Comparison of ENCODE assay signal across 16 cellular contexts in genomic region chrX:21947671-21948070, GRCh38. TPM values are rescaled to one million over a fixed set of nuclear protein-coding genes. Genes with fewer than 3 reads are reported as not detected.
DNase-seq lines count a peak whose midpoint lies in the region; ATAC-seq and TF ChIP-seq lines count a peak whose summit lies in the region.
"Had no signal": no experiment of that assay in that cellular context is flagged by ENCODE, and none has a peak within 500 bp of the region (broad histone marks: within the 10 kb centered on the region; RNA-seq: fewer than 3 reads in every experiment).

No MANE protein-coding gene starts in this region.

- H3K4me1 ChIP-seq in heart left ventricle (peaks cover 0 to 45% (median 13%) of the 10 kb centered on the region in 12 donors), mesodermal cell (ENCODE audit: control insufficient read depth, insufficient read depth, low read length, poor library complexity, severe bottlenecking) (peaks cover 25% of the 10 kb centered on the region), urinary bladder (ENCODE audit: insufficient read depth) (no peaks in the 10 kb centered on the region)

- H3K4me3 ChIP-seq in heart left ventricle (no peak overlapping the region), mesodermal cell (ENCODE audit: extremely low read depth, insufficient read depth, low read length, poor library complexity, severe bottlenecking) (no peak overlapping the region), urinary bladder (ENCODE audit: low read depth, low read length) (no peak overlapping the region)
- H3K4me3 ChIP-seq: dorsolateral prefrontal cortex, tibial nerve had no signal

- peak overlapping the region; percentile 55 for H3K27ac Mint-ChIP-seq in MCF 10A (ENCODE audit: low read depth, unreplicated experiment)

- H3K27me3 Mint-ChIP-seq in MCF 10A (ENCODE audit: insufficient read depth, unreplicated experiment) = peaks cover 27% of the 10 kb centered on the region

- no peaks in the 10 kb centered on the region for H3K9me3 ChIP-seq in heart left ventricle
- H3K9me3 ChIP-seq in mesodermal cell (ENCODE audit: control insufficient read depth, low read length) = no peaks in the 10 kb centered on the region
- H3K9me3 ChIP-seq: neutrophil, tibial nerve had no signal

- TF ChIP-seq CTCF in heart left ventricle (IDR thresholded peaks at IDR 0.05) (no peak), MCF 10A (IDR thresholded peaks at IDR 0.05; ENCODE audit: unreplicated experiment) (no peak)

- POLR2A ChIA-PET in MCF 10A (lab: Yijun Ruan, JAX) = interaction anchor here (2.3 kb wide), 1 partner anchor 21 kb away, joined by 11 read pairs; no protein-coding TSS in a partner anchor

- no peak for TF ChIP-seq POLR2A in heart left ventricle (IDR thresholded peaks at IDR 0.05)

- 48 to 64% (median 53%) methylated on average over 6 of the region's 6 CpGs for WGBS in heart left ventricle, 4 donors
- 40 to 63% methylated on average over 1 to 2 of the region's 6 CpGs for WGBS in mesodermal cell (ENCODE audit: insufficient coverage in 2 of 2), 2 experiments
- WGBS in urinary bladder = 39% methylated on average over 6 of the region's 6 CpGs

- peaks cover 27% of the 10 kb centered on the region for H3K4me1 Mint-ChIP-seq in MCF 10A (ENCODE audit: insufficient read depth, unreplicated experiment)

- H3K36me3 ChIP-seq in heart left ventricle = no peaks in the 10 kb centered on the region
- no peaks in the 10 kb centered on the region for H3K36me3 ChIP-seq in mesodermal cell (ENCODE audit: control insufficient read depth, insufficient read depth, low read length)
- no peaks in the 10 kb centered on the region for H3K36me3 ChIP-seq in urinary bladder (ENCODE audit: insufficient read depth)
- H3K36me3 ChIP-seq: neutrophil, tibial nerve had no signal

- ATAC-seq in heart left ventricle (no peak), Right ventricle myocardium superior (ENCODE audit: poor library complexity) (no peak), GM21786 (IDR thresholded peaks at IDR 0.05; ENCODE audit: unreplicated experiment) (no peak)

- H3K4me3 Mint-ChIP-seq in MCF 10A (ENCODE audit: unreplicated experiment) = peak overlapping the region; percentile 3

- H3K27ac ChIP-seq in heart left ventricle (peak overlapping the region in 7 of 12 donors; percentile 3 to 42 (median 22)), mesodermal cell (ENCODE audit: low read depth, low read length, severe bottlenecking) (peak overlapping the region; percentile 85), urinary bladder (ENCODE audit: low read depth) (peak overlapping the region; percentile 10)

- DNase-seq in heart left ventricle (no peak), Right ventricle myocardium superior (no peak), MCF 10A (ENCODE audit: unreplicated experiment) (no peak)
- DNase-seq in activated CD4-positive, CD25-positive, alpha-beta regulatory T cell treated with anti-CD3 and anti-CD28 coated beads, Interleukin-2, amount 50 U/mL, for 72 hours = no peak
- DNase-seq in stimulated activated CD8-positive, alpha-beta memory T cell treated with anti-CD3 and anti-CD28 coated beads, Interleukin-4, amount 100 ng/mL, for 48 hours = no peak
- DNase-seq: activated CD8-positive, alpha-beta memory T cell treated with anti-CD3 and anti-CD28 coated beads, Interleukin-2, amount 50 U/mL, for 48 hours; anterior cingulate cortex; DMS79 treated with DMSO at 0.1 percent for 48 hours; dorsolateral prefrontal cortex; NCI-H2029 treated with DMSO at 0.1 percent for 48 hours; SHP77 had no signal

- CTCF ChIA-PET in MCF 10A (lab: Yijun Ruan, JAX) = interaction anchor here (1.3 kb wide), 1 partner anchor 37 kb away, joined by 7 read pairs; no protein-coding TSS in a partner anchor

- H3K27me3 ChIP-seq in heart left ventricle = no peaks in the 10 kb centered on the region
- H3K27me3 ChIP-seq: neutrophil, tibial nerve had no signal

- BruUV-seq in MCF 10A (replicated peaks; lab: Mats Ljungman, UMichigan) = no TSS peak

- no peaks in the 10 kb centered on the region for H3K9me3 Mint-ChIP-seq in MCF 10A (ENCODE audit: unreplicated experiment)

- no peaks in the 10 kb centered on the region for H3K36me3 Mint-ChIP-seq in MCF 10A (ENCODE audit: insufficient read depth, unreplicated experiment)

- intact Hi-C loops in heart left ventricle (cut with DNase I) = loop anchor here in 3 of 10 donors (10.0 kb wide), 3 partner anchors 103 to 193 kb away; partner anchors contain the start of genes MBTPS2 (in 1 of the 3) and SMPX (in 1 of the 3)
- intact Hi-C loops in Right ventricle myocardium superior (cut with DNase I) = no loop called here
- intact Hi-C loops in MCF 10A (cut with micrococcal nuclease) = no loop called here

RNA-seq across cellular contexts. Expression of gene SMS, which starts 7.2 kb away (rescaled TPM):
- total RNA-seq in heart left ventricle (10 to 100 TPM; 25.5 to 77.2 (median 50.2) TPM), Right ventricle myocardium superior (53.3 TPM), MCF 10A (2022) (160 and 181 TPM in 2 replicates), urinary bladder (69.6 TPM)
- polyA plus RNA-seq in heart left ventricle (100 to 1,000 TPM in 1 of 2 donors, 10 to 100 TPM in 1; 24.0 to 109 TPM), urinary bladder (62.3 TPM)
- polyA plus RNA-seq in mesodermal cell (2013, experiment 1 of 2) = 141 TPM
- 153 TPM for polyA plus RNA-seq in mesodermal cell (2013, experiment 2 of 2)

Comparison
In these comparisons a context has a peak if more than half of its experiments do, and no peak if none do; other contexts are left out.
1. H3K27ac ChIP-seq: peak in every context shown above with its lines; median percentile 85 in mesodermal cell; 22 in heart left ventricle; 10 in urinary bladder.